In genomic region chr13:114035186-114035582, GRCh38 we compare ENCODE assay signal across 16 cellular contexts.
A peak's percentile ranks its signal among the peaks of the same experiment; 100 is the strongest.
DNase-seq lines count a peak whose midpoint lies in the region; ATAC-seq and TF ChIP-seq lines count a peak whose summit lies in the region.
"Had no signal": no experiment of that assay in that cellular context is flagged by ENCODE, and none has a peak within 500 bp of the region (broad histone marks: within the 10 kb centered on the region; RNA-seq: fewer than 3 reads in every experiment).

No MANE protein-coding gene starts in this region.

- BruUV-seq in Panc1 (replicated peaks; lab: Mats Ljungman, UMichigan), result no TSS peak

- no peak for TF ChIP-seq POLR2A in esophagus squamous epithelium (IDR thresholded peaks at IDR 0.05)
- TF ChIP-seq POLR2A in gastrocnemius medialis (IDR thresholded peaks at IDR 0.05), result no peak

- CTCF ChIA-PET in AG04450 (lab: Charles Lee), result no interaction called here
- CTCF ChIA-PET in Panc1 (lab: Charles Lee), result no interaction called here

- ATAC-seq in Panc1 (no peak), gastrocnemius medialis (no peak)
- ATAC-seq: activated CD8-positive, alpha-beta memory T cell treated with anti-CD3 and anti-CD28 coated beads, Interleukin-2, amount 10 ng/mL, durations not matched to agents 7 days and 5 days; PC-3 had no signal

- H3K27me3 ChIP-seq in AG04450 (ENCODE audit: control insufficient read depth, insufficient read depth, low read length) (no peaks in the 10 kb centered on the region), Panc1 (ENCODE audit: control insufficient read depth, insufficient read depth, low read length) (no peaks in the 10 kb centered on the region), esophagus squamous epithelium (peaks cover 0 to 11% (median 0%) of the 10 kb centered on the region in 4 donors), gastrocnemius medialis (no peaks in the 10 kb centered on the region)
- H3K27me3 ChIP-seq: heart left ventricle, ovary had no signal

- POLR2A ChIA-PET in AG04450 (lab: Yijun Ruan, JAX), result interaction anchor here (0.7 kb wide), 1 partner anchor 9 kb away, joined by 3 read pairs; no protein-coding TSS in a partner anchor
- POLR2A ChIA-PET in Panc1 (lab: Charles Lee), result no interaction called here

- WGBS in esophagus squamous epithelium, 2 donors, result 76 to 80% methylated on average over 7 to 10 of the region's 10 CpGs

- in situ Hi-C loops in Panc1 (cut with HindIII; ENCODE audit: low pct_unique_long_range_greater_than_20kb, low sequenced_read_pairs) (no loop called here), gastrocnemius medialis (cut with MboI; ENCODE audit: low sequenced_read_pairs in 4 of 4) (no loop called here), KBM-7 (cut with MboI; ENCODE audit: low pct_unique_long_range_greater_than_20kb, low sequenced_read_pairs) (no loop called here)

- H3K9me3 ChIP-seq in AG04450 (ENCODE audit: control insufficient read depth, insufficient read depth, low read length) (peaks cover 18% of the 10 kb centered on the region; the same call in 1 of the 2 replicates), Panc1 (ENCODE audit: control insufficient read depth, insufficient read depth, low read depth, low read length) (no peaks in the 10 kb centered on the region), esophagus squamous epithelium (no peaks in the 10 kb centered on the region), gastrocnemius medialis (no peaks in the 10 kb centered on the region)
- H3K9me3 ChIP-seq: heart left ventricle, ovary had no signal

- H3K27ac ChIP-seq in AG04450 (ENCODE audit: low read depth, low read length), result peak overlapping the region; percentile 39
- 0 out of 2 replicates have a peak overlapping the region, but pooled peaks have one; percentile 23 for H3K27ac ChIP-seq in Panc1 (ENCODE audit: low read length)
- peak overlapping the region in 3 of 4 donors; percentile 40 to 67 (median 57) for H3K27ac ChIP-seq in esophagus squamous epithelium
- H3K27ac ChIP-seq in gastrocnemius medialis, result peak overlapping the region in 3 of 4 donors; percentile 11 to 22 (median 21)

- H3K36me3 ChIP-seq in Panc1 (ENCODE audit: control insufficient read depth, insufficient read depth, low read length), result no peaks in the 10 kb centered on the region
- no peaks in the 10 kb centered on the region for H3K36me3 ChIP-seq in esophagus squamous epithelium
- no peaks in the 10 kb centered on the region for H3K36me3 ChIP-seq in gastrocnemius medialis
- H3K36me3 ChIP-seq: ovary had no signal

- DNase-seq in AG04450 (ENCODE audit: low read depth, low spot score), result no peak
- DNase-seq in Panc1 (ENCODE audit: low read depth, low spot score), result no peak
- DNase-seq in esophagus squamous epithelium (lab: John Stamatoyannopoulos, UW), result no peak
- DNase-seq in gastrocnemius medialis, result no peak
- DNase-seq in NCI-H226, result no peak
- no peak for DNase-seq in SHP77 (lab: John Stamatoyannopoulos, UW)
- DNase-seq in KBM-7, result no peak
- no peak for DNase-seq in SW480 (ENCODE audit: low spot score)
- DNase-seq: activated CD8-positive, alpha-beta memory T cell treated with anti-CD3 and anti-CD28 coated beads, Interleukin-2, amount 10 ng/mL, durations not matched to agents 7 days and 5 days; activated naive CD4-positive, alpha-beta T cell treated with anti-CD3 and anti-CD28 coated beads, Interleukin-2, amount 50 U/mL, for 16 hours; heart left ventricle; islet precursor cell; NCI-H1694; NCI-H524 treated with DMSO at 0.1 percent for 48 hours; ovary; PC-3 had no signal

- H3K4me1 ChIP-seq in Panc1 (ENCODE audit: control insufficient read depth, insufficient read depth, low read length), result peaks cover 4% of the 10 kb centered on the region
- H3K4me1 ChIP-seq in esophagus squamous epithelium, result peaks cover 13 to 49% (median 26%) of the 10 kb centered on the region in 3 donors
- peaks cover 34 to 45% of the 10 kb centered on the region in 2 donors for H3K4me1 ChIP-seq in gastrocnemius medialis

- TF ChIP-seq CTCF in AG04450 (IDR thresholded peaks at IDR 0.05; ENCODE audit: low read depth, low read length), result no peak
- no peak for TF ChIP-seq CTCF in Panc1 (IDR thresholded peaks at IDR 0.05)
- no peak for TF ChIP-seq CTCF in esophagus squamous epithelium (IDR thresholded peaks at IDR 0.05)
- no peak for TF ChIP-seq CTCF in gastrocnemius medialis (IDR thresholded peaks at IDR 0.05 in 4 of 5, conservative IDR thresholded peaks at IDR 0.05 in 1 of 5)

- H3K4me3 ChIP-seq in AG04450 (ENCODE audit: low read depth, low read length) (no peak overlapping the region), Panc1 (ENCODE audit: low read depth in 2 of 2, low read length in 2 of 2) (no peak overlapping the region), esophagus squamous epithelium (no peak overlapping the region), gastrocnemius medialis (no peak overlapping the region)

- intact Hi-C loops in Panc1 (cut with micrococcal nuclease; ENCODE audit: unreplicated experiment) (no loop called here), esophagus squamous epithelium (cut with DNase I) (no loop called here), gastrocnemius medialis (cut with DNase I; ENCODE audit: low total_unique reads) (loop anchor here (5.0 kb wide), 1 partner anchor 97 kb away; the partner anchor contains the start of gene RASA3)
